In genomic region chr1:30766948-30767347, GRCh38 we compare ENCODE assay signal across 6 cellular contexts. TPM values are rescaled to one million over a fixed set of nuclear protein-coding genes. Genes with fewer than 3 reads are reported as not detected.
"Had no signal": no experiment of that assay in that cellular context is flagged by ENCODE, and none has a peak within 500 bp of the region (broad histone marks: within the 10 kb centered on the region; RNA-seq: fewer than 3 reads in every experiment).

No MANE protein-coding gene starts in this region.

RNA-seq across cellular contexts. Expression of gene LAPTM5, which starts 9.4 kb away (rescaled TPM):
- total RNA-seq: osteocyte had no signal

RNA-seq across cellular contexts. Expression of gene MATN1, which starts 43.6 kb away (rescaled TPM):
- total RNA-seq: posterior vena cava, pulmonary artery endothelial cell, right atrium auricular region, transverse colon, upper lobe of right lung had no signal
